ENCODE assay signal across 8 cellular contexts in the genomic region with DNA sequence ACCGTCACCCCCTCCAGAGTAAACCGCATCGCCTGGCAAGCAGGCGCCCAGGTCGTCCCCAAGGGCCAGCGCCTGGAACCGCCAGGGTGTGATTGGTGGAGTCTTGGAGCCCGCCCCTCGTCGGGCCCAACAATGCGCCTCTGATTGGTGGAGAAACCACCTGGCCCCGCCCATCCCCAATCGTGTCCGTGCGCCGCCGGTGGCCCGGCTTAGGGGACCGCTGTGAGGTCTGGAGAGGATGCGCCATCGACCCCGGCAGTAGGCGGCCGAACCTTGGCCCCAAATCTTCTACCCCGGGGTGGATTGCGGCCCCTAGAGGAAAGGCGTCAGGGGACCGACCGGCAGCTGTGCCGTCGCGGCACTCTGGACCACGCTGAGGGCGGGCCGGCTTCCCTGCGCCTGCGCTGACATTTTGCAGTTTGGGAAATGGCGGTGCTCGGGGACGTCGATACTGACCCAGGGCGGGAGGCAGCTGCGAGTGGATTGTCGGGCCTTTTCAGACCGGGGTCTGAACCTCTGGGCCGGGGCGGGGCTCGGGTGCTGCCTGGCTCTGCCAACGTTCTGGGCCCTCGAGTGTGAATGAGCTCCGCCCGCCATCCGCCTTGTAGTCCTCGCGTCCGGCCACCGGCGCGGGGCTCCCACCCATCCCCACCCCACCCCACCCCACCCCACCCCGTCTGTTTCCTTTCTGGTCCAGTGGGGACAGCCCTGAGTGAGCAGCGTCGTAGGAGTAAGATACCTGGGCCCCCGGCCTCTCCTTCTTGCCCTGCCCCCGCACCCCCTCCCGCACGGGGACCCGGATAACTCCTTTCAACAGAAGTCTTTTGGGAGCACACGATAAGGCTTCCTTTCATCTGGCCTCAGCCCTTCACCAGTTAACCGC. TPM values are rescaled to one million over a fixed set of nuclear protein-coding genes. Genes with fewer than 3 reads are reported as not detected.
DNase-seq lines count a peak whose midpoint lies in the region; ATAC-seq and TF ChIP-seq lines count a peak whose summit lies in the region.

No MANE protein-coding gene starts in this region.

- peak overlapping the region; percentile 81 for H3K4me3 Mint-ChIP-seq in WTC11

- H3K36me3 Mint-ChIP-seq in WTC11 = peaks cover 36% of the 10 kb centered on the region

- ATAC-seq in GM18867 (IDR thresholded peaks at IDR 0.05; ENCODE audit: unreplicated experiment) (peak; percentile 88), HG03103 (IDR thresholded peaks at IDR 0.05; ENCODE audit: low read depth, unreplicated experiment) (peak; percentile 79), WTC11 (peak; percentile 84)

- no peaks in the 10 kb centered on the region for H3K9me3 Mint-ChIP-seq in WTC11

- TF ChIP-seq CTCF in AG04449 (IDR thresholded peaks at IDR 0.05; ENCODE audit: insufficient read depth, low read length, missing control alignments) = peak; percentile 7
- no peak for TF ChIP-seq CTCF in WTC11 (IDR thresholded peaks at IDR 0.05)

- H3K27me3 Mint-ChIP-seq in WTC11 (ENCODE audit: low read depth) = no peaks in the 10 kb centered on the region

- CTCF ChIA-PET in AG04449 (lab: Yijun Ruan, JAX) (interaction anchor here (1.2 to 21.3 kb wide), 8 partner anchors 10 to 149 kb away, joined by 5 to 927 read pairs (median 20); no protein-coding TSS in a partner anchor), WTC11 (lab: Charles Lee) (interaction anchor here (0.6 to 5.0 kb wide), 13 partner anchors 8 to 434 kb away, joined by 3 to 119 read pairs (median 4); partner anchors contain the start of genes CFAP57, EBNA1BP2 and ZNF691)

- POLR2A ChIA-PET in AG04449 (lab: Yijun Ruan, JAX) = interaction anchor here (0.7 to 1.1 kb wide), 3 partner anchors 13 to 28 kb away, joined by 3 to 4 read pairs (median 3); no protein-coding TSS in a partner anchor
- POLR2A ChIA-PET in WTC11 (lab: Charles Lee) = interaction anchor here (0.7 to 2.4 kb wide), 8 partner anchors 13 to 157 kb away, joined by 3 to 11 read pairs (median 4); partner anchors contain the start of genes C1orf50, ERMAP and P3H1

- peak overlapping the region; percentile 66 for H3K4me3 ChIP-seq in AG04449 (ENCODE audit: low read depth, low read length)

- peaks cover 52% of the 10 kb centered on the region for H3K4me1 Mint-ChIP-seq in WTC11

- peak overlapping the region; percentile 95 for H3K27ac Mint-ChIP-seq in WTC11

- peak; percentile 24 for DNase-seq in AG04449 (ENCODE audit: low read depth, low spot score)
- peak; percentile 95 for DNase-seq in NCI-H2196 (lab: John Stamatoyannopoulos, UW; ENCODE audit: unreplicated experiment)
- DNase-seq in WTC11 (ENCODE audit: low spot score) = peak; percentile 97
- peak; percentile 55 to 97 (median 93) for DNase-seq in caudate nucleus (lab: John Stamatoyannopoulos, UW)
- peak; percentile 98 for DNase-seq in inferior parietal cortex (ENCODE audit: extremely low spot score)
- DNase-seq in stimulated activated CD4-positive, alpha-beta T cell treated with anti-CD3 and anti-CD28 coated beads, Interleukin-12 subunit alpha, Interleukin-12 subunit beta, amount 100 ng/mL, for 4 hours = peak; percentile 91

- H3K27ac ChIP-seq in caudate nucleus (ENCODE audit: low read depth, low read length) = peak overlapping the region; percentile 95

TF ChIP-seq in WTC11, 78 proteins besides CTCF, POLR2A, EP300 and RAD21 (continues in another document):
- TF ChIP-seq RELA (CRISPR knock-in tag; IDR thresholded peaks at IDR 0.05; ENCODE audit: borderline replicate concordance) (peak; percentile 86), ZNF219 (CRISPR knock-in tag; IDR thresholded peaks at IDR 0.05; ENCODE audit: borderline replicate concordance) (no peak; the same call in 1 of the 2 replicates), PRRX2 (CRISPR knock-in tag; IDR thresholded peaks at IDR 0.05) (peak; percentile 90), HMGXB4 (CRISPR knock-in tag; IDR thresholded peaks at IDR 0.05) (peak; percentile 80; the same call in 1 of the 2 replicates), ELF4 (CRISPR knock-in tag; IDR thresholded peaks at IDR 0.05; ENCODE audit: low read depth) (no peak), JUN (CRISPR knock-in tag; IDR thresholded peaks at IDR 0.05) (no peak), TEAD4 (CRISPR knock-in tag; IDR thresholded peaks at IDR 0.05) (no peak; the same call in 1 of the 2 replicates), FOXP4 (CRISPR knock-in tag; IDR thresholded peaks at IDR 0.05) (no peak), ETV6 (CRISPR knock-in tag; IDR thresholded peaks at IDR 0.05) (peak; percentile 90), ZNF317 (CRISPR knock-in tag; IDR thresholded peaks at IDR 0.05; ENCODE audit: borderline replicate concordance, low read depth) (no peak), FOXK1 (CRISPR knock-in tag; IDR thresholded peaks at IDR 0.05) (peak; percentile 50; the same call in 1 of the 2 replicates), ZNF138 (CRISPR knock-in tag; conservative IDR thresholded peaks at IDR 0.05) (no peak), CDX4 (CRISPR knock-in tag; IDR thresholded peaks at IDR 0.05; ENCODE audit: borderline replicate concordance) (no peak), ZBTB21 (CRISPR knock-in tag; IDR thresholded peaks at IDR 0.05; ENCODE audit: borderline replicate concordance) (no peak), ZNF281 (CRISPR knock-in tag; IDR thresholded peaks at IDR 0.05) (0 out of 2 replicates have a peak, but pooled peaks have one; percentile 15), NR1H2 (CRISPR knock-in tag; IDR thresholded peaks at IDR 0.05) (no peak), MYBL2 (CRISPR knock-in tag; IDR thresholded peaks at IDR 0.05) (0 out of 2 replicates have a peak, but pooled peaks have one; percentile 38), ZNF263 (CRISPR knock-in tag; IDR thresholded peaks at IDR 0.05; ENCODE audit: low read depth) (no peak), FOXJ3 (CRISPR knock-in tag; IDR thresholded peaks at IDR 0.05; ENCODE audit: borderline replicate concordance) (no peak)
- TF ChIP-seq, protein P1, sequence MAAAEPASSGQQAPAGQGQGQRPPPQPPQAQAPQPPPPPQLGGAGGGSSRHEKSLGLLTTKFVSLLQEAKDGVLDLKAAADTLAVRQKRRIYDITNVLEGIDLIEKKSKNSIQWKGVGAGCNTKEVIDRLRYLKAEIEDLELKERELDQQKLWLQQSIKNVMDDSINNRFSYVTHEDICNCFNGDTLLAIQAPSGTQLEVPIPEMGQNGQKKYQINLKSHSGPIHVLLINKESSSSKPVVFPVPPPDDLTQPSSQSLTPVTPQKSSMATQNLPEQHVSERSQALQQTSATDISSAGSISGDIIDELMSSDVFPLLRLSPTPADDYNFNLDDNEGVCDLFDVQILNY (CRISPR knock-in tag; IDR thresholded peaks at IDR 0.05) = peak; percentile 63; the same call in 1 of the 2 replicates

RNA-seq across cellular contexts. Expression of gene SLC2A1, which starts 34.2 kb away (rescaled TPM):
- total RNA-seq in WTC11 (2021) = 215 to 415 TPM (median 396 TPM) in 3 replicates

Comparison
In these comparisons a context has a peak if more than half of its experiments do, and no peak if none do; other contexts are left out.
1. Peak in every context shown above with its lines: DNase-seq, ATAC-seq, H3K4me3 ChIP-seq and H3K27ac ChIP-seq.
2. DNase-seq: peak in every context shown above with its lines; median percentile 98 in inferior parietal cortex; 97 in WTC11; 95 in NCI-H2196; 93 in caudate nucleus; 91 in stimulated activated CD4-positive, alpha-beta T cell treated with anti-CD3 and anti-CD28 coated beads, Interleukin-12 subunit alpha, Interleukin-12 subunit beta, amount 100 ng/mL, for 4 hours; 24 in AG04449.